In the genomic region with DNA sequence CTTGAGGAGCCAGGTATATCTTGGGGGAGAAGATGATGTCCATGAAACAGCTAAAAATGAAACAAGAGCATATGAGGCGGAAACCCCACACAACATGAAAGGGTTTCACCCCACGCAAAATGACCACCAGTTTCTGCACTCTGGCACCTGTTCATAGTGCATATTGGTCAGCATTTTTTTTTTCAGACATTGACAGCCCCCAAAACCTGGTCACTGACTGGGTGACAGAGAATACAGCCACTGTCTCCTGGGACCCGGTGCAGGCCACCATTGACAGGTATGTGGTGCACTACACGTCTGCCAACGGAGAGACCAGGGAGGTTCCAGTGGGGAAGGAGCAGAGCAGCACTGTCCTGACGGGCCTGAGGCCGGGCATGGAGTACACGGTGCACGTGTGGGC, we compare ENCODE assay signal across 17 cellular contexts. TPM values are rescaled to one million over a fixed set of nuclear protein-coding genes. Genes with fewer than 3 reads are reported as not detected.
DNase-seq lines count a peak whose midpoint lies in the region; ATAC-seq and TF ChIP-seq lines count a peak whose summit lies in the region.
"Had no signal": no experiment of that assay in that cellular context is flagged by ENCODE, and none has a peak within 500 bp of the region (broad histone marks: within the 10 kb centered on the region; RNA-seq: fewer than 3 reads in every experiment).

No MANE protein-coding gene starts in this region.

- H3K36me3 Mint-ChIP-seq in effector memory CD8-positive, alpha-beta T cell (ENCODE audit: insufficient read depth): peaks cover 7% of the 10 kb centered on the region

- H3K9me3 Mint-ChIP-seq in effector memory CD8-positive, alpha-beta T cell: peaks cover 0 to 2% of the 10 kb centered on the region in 2 donors

- H3K23ac ChIP-seq in mesenchymal stem cell (ENCODE audit: low read length in 2 of 2): no peak overlapping the region

- peaks cover 29 to 30% of the 10 kb centered on the region in 2 donors for H3K27me3 Mint-ChIP-seq in effector memory CD8-positive, alpha-beta T cell

- intact Hi-C loops in ascending aorta (cut with DNase I): no loop called here

- no peak overlapping the region for H2BK12ac ChIP-seq in mesenchymal stem cell (ENCODE audit: low read length in 2 of 2)

- H2BK5ac ChIP-seq in mesenchymal stem cell (ENCODE audit: low read depth, low read length, poor library complexity, severe bottlenecking): no peak overlapping the region

- H2AK5ac ChIP-seq in mesenchymal stem cell (ENCODE audit: low read length, severe bottlenecking): no peak overlapping the region

- no peak for DNase-seq in mesenchymal stem cell
- no peak for DNase-seq in effector memory CD8-positive, alpha-beta T cell
- no peak for DNase-seq in CD1c-positive myeloid dendritic cell (ENCODE audit: extremely low spot score)
- no peak for DNase-seq in ascending aorta (ENCODE audit: low spot score in 2 of 2)
- DNase-seq: ACHN; CD4-positive, alpha-beta T cell; DND-41; GDM1; NCI-H1417 treated with DMSO at 0.1 percent for 48 hours; NCI-H2029 treated with DMSO at 0.1 percent for 48 hours; NCI-H510A; SIG-M5 had no signal

- no peaks in the 10 kb centered on the region for H3K4me1 Mint-ChIP-seq in effector memory CD8-positive, alpha-beta T cell (ENCODE audit: low read depth in 2 of 2)

- H3K27ac ChIP-seq in mesenchymal stem cell (ENCODE audit: low read length, poor library complexity, severe bottlenecking) (no peak overlapping the region), ascending aorta (no peak overlapping the region)

- H3K36me3 ChIP-seq in mesenchymal stem cell (ENCODE audit: control insufficient read depth in 1 of 2, insufficient read depth in 2 of 2, low read depth in 1 of 2, low read length in 2 of 2) (no peaks in the 10 kb centered on the region), ascending aorta (no peaks in the 10 kb centered on the region)

- no peak overlapping the region for H3K4ac ChIP-seq in mesenchymal stem cell (ENCODE audit: low read depth in 1 of 2, low read length in 2 of 2)

- H3K4me2 ChIP-seq in mesenchymal stem cell (ENCODE audit: low read length, poor library complexity, severe bottlenecking): no peak overlapping the region

- H3K9ac ChIP-seq in mesenchymal stem cell (ENCODE audit: low read length): no peak overlapping the region

- H3K4me1 ChIP-seq in mesenchymal stem cell (ENCODE audit: control insufficient read depth, insufficient read depth, low read depth, low read length) (peaks cover 3% of the 10 kb centered on the region), ascending aorta (no peaks in the 10 kb centered on the region)

- no peak overlapping the region for H4K8ac ChIP-seq in mesenchymal stem cell (ENCODE audit: low read length)

- H2BK120ac ChIP-seq in mesenchymal stem cell (ENCODE audit: low read depth, low read length): no peak overlapping the region

- no peaks in the 10 kb centered on the region for H3K79me1 ChIP-seq in mesenchymal stem cell (replicated peaks; ENCODE audit: low read length, poor library complexity, severe bottlenecking)

- ATAC-seq in GM18861 (IDR thresholded peaks at IDR 0.05; ENCODE audit: unreplicated experiment): peak; percentile 45
- peak; percentile 63 for ATAC-seq in HG02678 (IDR thresholded peaks at IDR 0.05; ENCODE audit: unreplicated experiment)
- ATAC-seq in HG03354 (IDR thresholded peaks at IDR 0.05; ENCODE audit: poor library complexity, severe bottlenecking, unreplicated experiment): peak; percentile 60
- no peak for ATAC-seq in effector memory CD8-positive, alpha-beta T cell (replicated peaks)
- ATAC-seq in GM21529 (IDR thresholded peaks at IDR 0.05; ENCODE audit: unreplicated experiment): no peak

- no peak overlapping the region for H3K4me3 Mint-ChIP-seq in effector memory CD8-positive, alpha-beta T cell
- H3K4me3 Mint-ChIP-seq: CD4-positive, alpha-beta T cell; IgD-negative memory B cell had no signal

- no peak overlapping the region for H2AFZ ChIP-seq in mesenchymal stem cell (ENCODE audit: low read depth, low read length)

- H2BK15ac ChIP-seq in mesenchymal stem cell (ENCODE audit: low read depth, poor library complexity, severe bottlenecking): no peak overlapping the region

- no peak overlapping the region for H3K14ac ChIP-seq in mesenchymal stem cell (ENCODE audit: low read length in 2 of 2)

- no peak overlapping the region for H3K27ac Mint-ChIP-seq in effector memory CD8-positive, alpha-beta T cell
- H3K27ac Mint-ChIP-seq: CD4-positive, alpha-beta T cell; IgD-negative memory B cell had no signal

- H3K9me3 ChIP-seq in mesenchymal stem cell (ENCODE audit: control insufficient read depth, low read length) (peaks cover 13% of the 10 kb centered on the region), ascending aorta (peaks cover 0 to 7% of the 10 kb centered on the region in 2 donors)

- WGBS in mesenchymal stem cell: 84% methylated on average over 9 of the region's 9 CpGs

- H3K18ac ChIP-seq in mesenchymal stem cell (ENCODE audit: low read depth in 1 of 2, low read length in 2 of 2): no peak overlapping the region

- H3K27me3 ChIP-seq in mesenchymal stem cell (ENCODE audit: control insufficient read depth in 1 of 2, insufficient read depth in 1 of 2, low read length in 2 of 2) (peaks cover 4 to 5% of the 10 kb centered on the region in 2 experiments), ascending aorta (no peaks in the 10 kb centered on the region)

- no peak for TF ChIP-seq CTCF in ascending aorta (IDR thresholded peaks at IDR 0.05)

- H3K4me3 ChIP-seq in mesenchymal stem cell (ENCODE audit: insufficient read depth in 1 of 2, low read depth in 1 of 2, low read length in 2 of 2) (no peak overlapping the region), ascending aorta (no peak overlapping the region)

- H4K91ac ChIP-seq in mesenchymal stem cell (ENCODE audit: low read length): peak overlapping the region; percentile 20

RNA-seq across cellular contexts. Expression of a gene that starts 50.7 kb away (rescaled TPM):
- polyA plus RNA-seq in mesenchymal stem cell (2013, experiment 1 of 2): not detected
- polyA plus RNA-seq in mesenchymal stem cell (2013, experiment 2 of 2): not detected
- total RNA-seq in ascending aorta: 0.11 TPM
- total RNA-seq: CD4-positive, alpha-beta T cell had no signal
- polyA plus RNA-seq: IgD-negative memory B cell had no signal

Comparison
In these comparisons a context has a peak if more than half of its experiments do, and no peak if none do; other contexts are left out.
1. ATAC-seq: peak in GM18861 (single experiment), HG02678 (single experiment) and HG03354 (single experiment); none in effector memory CD8-positive, alpha-beta T cell (single experiment) and GM21529 (single experiment).